ENCODE assay signal across 4 cellular contexts in genomic region chr3:122448218-122448617, GRCh38. TPM values are rescaled to one million over a fixed set of nuclear protein-coding genes. Genes with fewer than 3 reads are reported as not detected.
A peak's percentile ranks its signal among the peaks of the same experiment; 100 is the strongest.
DNase-seq lines count a peak whose midpoint lies in the region; ATAC-seq, FAIRE-seq and TF ChIP-seq lines count a peak whose summit lies in the region.
"Not testable (repeated sequence)": the region's sequence is repeated elsewhere in the genome, so short reads cannot be mapped to it uniquely, and the experiment has no call there.

No MANE protein-coding gene starts in this region.

- not testable (repeated sequence) for H3K9me1 ChIP-seq in K562 (ENCODE audit: control insufficient read depth, insufficient read depth, low read length)

- ATAC-seq in SK-N-SH treated with all-trans-retinoic acid at 6 μM for 48 hours; K562; stimulated activated effector memory CD8-positive, alpha-beta T cell treated with anti-CD3 and anti-CD28 coated beads, Interleukin-12 subunit alpha, Interleukin-12 subunit beta, amount 100 ng/mL, for 72 hours: not testable (repeated sequence)

- CTCF ChIA-PET in HEK293 (lab: Yijun Ruan, JAX); K562 (lab: Yijun Ruan, JAX; ENCODE audit: low intra/inter-chr PET ratio): not testable (repeated sequence)

- not testable (repeated sequence) for H2AFZ ChIP-seq in K562 (ENCODE audit: low read depth, low read length)

- not testable (repeated sequence) for TF ChIP-seq CTCF in HEK293 (tag by site-specific recombination; IDR thresholded peaks at IDR 0.05); K562 (IDR thresholded peaks at IDR 0.05 in 2 of 3, conservative IDR thresholded peaks at IDR 0.05 in 1 of 3; ENCODE audit: insufficient read depth in 2 of 3, low read depth in 1 of 3, low read length in 3 of 3)

- H4K20me1 ChIP-seq in K562 (replicated peaks; ENCODE audit: control insufficient read depth, insufficient read depth, low read length), result not testable (repeated sequence)

- peaks cover 100% of the 10 kb centered on the region for H3K36me3 Mint-ChIP-seq in stimulated activated effector memory CD8-positive, alpha-beta T cell treated with anti-CD3 and anti-CD28 coated beads, Interleukin-12 subunit alpha, Interleukin-12 subunit beta, amount 100 ng/mL, for 72 hours

- H3K4me1 ChIP-seq in HEK293 (ENCODE audit: control insufficient read depth, insufficient read depth, low read length); K562 (replicated peaks in 1 of 2; ENCODE audit: control insufficient read depth in 2 of 2, insufficient read depth in 2 of 2, low read length in 2 of 2): not testable (repeated sequence)

- peaks cover 22 to 70% of the 10 kb centered on the region in 2 experiments for H3K36me3 ChIP-seq in HEK293 (ENCODE audit: control insufficient read depth in 2 of 2, insufficient read depth in 1 of 2, low read length in 2 of 2)
- peaks cover 48% of the 10 kb centered on the region for H3K36me3 ChIP-seq in K562 (ENCODE audit: control insufficient read depth, insufficient read depth, low read length)

- TF ChIP-seq EP300 in K562 (IDR thresholded peaks at IDR 0.05; ENCODE audit: low read length), result not testable (repeated sequence)

- peaks cover 13% of the 10 kb centered on the region for H3K4me1 Mint-ChIP-seq in stimulated activated effector memory CD8-positive, alpha-beta T cell treated with anti-CD3 and anti-CD28 coated beads, Interleukin-12 subunit alpha, Interleukin-12 subunit beta, amount 100 ng/mL, for 72 hours

- H3K79me2 ChIP-seq in K562 (ENCODE audit: control insufficient read depth, insufficient read depth, low read length), result not testable (repeated sequence)

- intact Hi-C loops in K562 (cut with micrococcal nuclease), result not testable (repeated sequence)

- 70% methylated on average over 5 of the region's 6 CpGs for WGBS in K562 (ENCODE audit: insufficient coverage, low coverage, missing lambda C conversion rate)

- H3K9ac ChIP-seq in K562 (ENCODE audit: insufficient read depth in 1 of 2, low read depth in 2 of 2, low read length in 2 of 2), result not testable (repeated sequence)

- not testable (repeated sequence) for DNase-seq in K562 (ENCODE audit: extremely low read depth in 1 of 4, low spot score in 3 of 4); stimulated activated effector memory CD8-positive, alpha-beta T cell treated with anti-CD3 and anti-CD28 coated beads, Interleukin-12 subunit alpha, Interleukin-12 subunit beta, amount 100 ng/mL, for 72 hours (ENCODE audit: low spot score in 2 of 2)

- not testable (repeated sequence) for H3K27me3 ChIP-seq in K562 (ENCODE audit: control insufficient read depth in 2 of 2, insufficient read depth in 2 of 2, low read length in 2 of 2)

- FAIRE-seq in K562 (lab: Jason Lieb, UNC), result not testable (repeated sequence)

- H3K4me2 ChIP-seq in K562 (ENCODE audit: insufficient read depth, low read length), result not testable (repeated sequence)

- H3K27ac Mint-ChIP-seq in stimulated activated effector memory CD8-positive, alpha-beta T cell treated with anti-CD3 and anti-CD28 coated beads, Interleukin-12 subunit alpha, Interleukin-12 subunit beta, amount 100 ng/mL, for 72 hours, result peak overlapping the region; percentile 72

- POLR2A ChIA-PET in HEK293 (lab: Yijun Ruan, JAX); K562 (lab: Yijun Ruan, JAX): not testable (repeated sequence)

- in situ Hi-C loops in K562 (cut with MboI), result not testable (repeated sequence)

- H3K9me3 Mint-ChIP-seq in stimulated activated effector memory CD8-positive, alpha-beta T cell treated with anti-CD3 and anti-CD28 coated beads, Interleukin-12 subunit alpha, Interleukin-12 subunit beta, amount 100 ng/mL, for 72 hours, result not testable (repeated sequence)

- TF ChIP-seq POLR2A in K562 (conservative IDR thresholded peaks at IDR 0.05), result not testable (repeated sequence)

- H3K27ac ChIP-seq in HEK293 (ENCODE audit: extremely low read depth, low read depth, low read length); K562 (ENCODE audit: extremely low read depth, low read depth, low read length): not testable (repeated sequence)

- H3K4me3 ChIP-seq in HEK293 (ENCODE audit: low read depth, low read length); K562: not testable (repeated sequence)

- not testable (repeated sequence) for H3K4me3 Mint-ChIP-seq in stimulated activated effector memory CD8-positive, alpha-beta T cell treated with anti-CD3 and anti-CD28 coated beads, Interleukin-12 subunit alpha, Interleukin-12 subunit beta, amount 100 ng/mL, for 72 hours

- not testable (repeated sequence) for H3K9me3 ChIP-seq in HEK293 (ENCODE audit: control insufficient read depth, insufficient read depth, low read depth, low read length); K562 (replicated peaks; ENCODE audit: control insufficient read depth, insufficient read depth, low read depth, low read length)

- BruUV-seq in K562 (replicated peaks; lab: Mats Ljungman, UMichigan), result not testable (repeated sequence)

- TF ChIP-seq RAD21 in K562 (CRISPR knock-in tag; conservative IDR thresholded peaks at IDR 0.05 in 1 of 2, IDR thresholded peaks at IDR 0.05 in 1 of 2), result not testable (repeated sequence)

TF ChIP-seq in HEK293, 187 proteins besides CTCF, POLR2A, EP300 and RAD21:
- TF ChIP-seq ZNF146 (tag by site-specific recombination; IDR thresholded peaks at IDR 0.05), result peak; percentile 85

TF ChIP-seq in SK-N-SH treated with all-trans-retinoic acid at 6 μM for 48 hours, 23 proteins besides CTCF, POLR2A, EP300 and RAD21:
- peak; percentile 93 for TF ChIP-seq ZNF8 (CRISPR knock-in tag; IDR thresholded peaks at IDR 0.05)

TF ChIP-seq in K562, 482 proteins besides CTCF, POLR2A, EP300 and RAD21:
- TF ChIP-seq ZNF146 (CRISPR knock-in tag; IDR thresholded peaks at IDR 0.05; ENCODE audit: unreplicated experiment), result peak; percentile 43

RNA-seq across cellular contexts. Expression of gene WDR5B, which starts 32.4 kb away (rescaled TPM):
- total RNA-seq in K562 (2011; cell fraction: chromatin; rRNA removed; ENCODE audit: low replicate concordance), result 6.0 and 16.2 TPM in 2 replicates
- 7.0 and 9.1 TPM in 2 replicates for total RNA-seq in K562 (2011; cell fraction: nucleolus; rRNA removed)
- total RNA-seq in K562 (2011; cell fraction: nucleoplasm; rRNA removed), result 10.6 and 10.9 TPM in 2 replicates
- total RNA-seq in K562 (2014; rRNA removed), result 2.3 and 2.8 TPM in 2 replicates
- 4.4 and 4.6 TPM in 2 replicates for total RNA-seq in K562 (2014; rRNA removed; fragmentation: Illumina TruSeq; extraction: Trizol)
- total RNA-seq in K562 (2015; rRNA removed; fragmentation: Illumina TruSeq; extraction: Trizol), result 4.1 and 4.2 TPM in 2 replicates
- total RNA-seq in K562 (2021), result 3.0 and 3.1 TPM in 2 replicates
- 9.0 and 10.1 TPM in 2 replicates for polyA plus RNA-seq in K562 (2011; rRNA removed)
- 2.2 and 4.9 TPM in 2 replicates for polyA plus RNA-seq in K562 (2011; cell fraction: cytosol; rRNA removed)
- 4.5 and 6.7 TPM in 2 replicates for polyA plus RNA-seq in K562 (2011; cell fraction: nucleus; rRNA removed)
- polyA plus RNA-seq in K562 (2012), result 2.8 and 4.5 TPM in 2 replicates
- 2.9 and 3.5 TPM in 2 replicates for polyA plus RNA-seq in K562 (2014; fragmentation: Illumina TruSeq; extraction: Trizol)
- polyA plus RNA-seq in K562 (2014; fragmentation: Nextera tagmentation; extraction: Ambion mirVana), result 1 to 10 TPM; 3.9 to 4.4 TPM
- polyA plus RNA-seq in K562 (2014; rRNA removed), result 4.8 and 5.0 TPM in 2 replicates
- 7.1 and 8.6 TPM in 2 replicates for polyA minus RNA-seq in K562 (2011; rRNA and poly(A)+ RNA removed)
- polyA minus RNA-seq in K562 (2011; cell fraction: cytosol; rRNA and poly(A)+ RNA removed), result 1.4 and 1.6 TPM in 2 replicates
- polyA minus RNA-seq in K562 (2011; cell fraction: nucleus; rRNA and poly(A)+ RNA removed), result 5.1 and 13.6 TPM in 2 replicates
